In genomic region chr2:188235364-188235763, GRCh38 we compare ENCODE assay signal across 12 cellular contexts. TPM values are rescaled to one million over a fixed set of nuclear protein-coding genes. Genes with fewer than 3 reads are reported as not detected.
DNase-seq lines count a peak whose midpoint lies in the region; ATAC-seq and TF ChIP-seq lines count a peak whose summit lies in the region.
"Had no signal": no experiment of that assay in that cellular context is flagged by ENCODE, and none has a peak within 500 bp of the region (broad histone marks: within the 10 kb centered on the region; RNA-seq: fewer than 3 reads in every experiment).

No MANE protein-coding gene starts in this region.

- no peak overlapping the region for H3K27ac Mint-ChIP-seq in CD14-positive monocyte
- H3K27ac Mint-ChIP-seq: activated naive CD4-positive, alpha-beta T cell treated with anti-CD3 and anti-CD28 coated beads, Interleukin-2, amount 50 U/mL, for 24 hours; T-helper 1 cell treated with Interleukin-12 subunit alpha and Interleukin-12 subunit beta and Interleukin-4 antibody, amounts not matched to agents 30 μg/mL and 1 μg/mL, for 36 hours had no signal

- ATAC-seq in GM18502 (IDR thresholded peaks at IDR 0.05; ENCODE audit: poor library complexity, unreplicated experiment) (peak; percentile 93), GM19395 (IDR thresholded peaks at IDR 0.05; ENCODE audit: unreplicated experiment) (peak; percentile 86), HG03025 (IDR thresholded peaks at IDR 0.05; ENCODE audit: low FRiP score, unreplicated experiment) (peak; percentile 91)

- no peaks in the 10 kb centered on the region for H3K36me3 Mint-ChIP-seq in CD14-positive monocyte
- H3K36me3 Mint-ChIP-seq: activated naive CD4-positive, alpha-beta T cell treated with anti-CD3 and anti-CD28 coated beads, Interleukin-2, amount 50 U/mL, for 24 hours had no signal

- H3K9me3 ChIP-seq in MG63 = no peaks in the 10 kb centered on the region

- H3K4me3 ChIP-seq in MG63 = no peak overlapping the region

- intact Hi-C loops in CD14-positive monocyte (cut with micrococcal nuclease) = no loop called here

- no peak for TF ChIP-seq CTCF in CD14-positive monocyte (IDR thresholded peaks at IDR 0.05)

- no peak overlapping the region for H3K4me3 Mint-ChIP-seq in CD14-positive monocyte
- H3K4me3 Mint-ChIP-seq: activated naive CD4-positive, alpha-beta T cell treated with anti-CD3 and anti-CD28 coated beads, Interleukin-2, amount 50 U/mL, for 24 hours; T-helper 1 cell treated with Interleukin-12 subunit alpha and Interleukin-12 subunit beta and Interleukin-4 antibody, amounts not matched to agents 30 μg/mL and 1 μg/mL, for 36 hours had no signal

- no peaks in the 10 kb centered on the region for H3K4me1 Mint-ChIP-seq in CD14-positive monocyte
- H3K4me1 Mint-ChIP-seq: activated naive CD4-positive, alpha-beta T cell treated with anti-CD3 and anti-CD28 coated beads, Interleukin-2, amount 50 U/mL, for 24 hours had no signal

- no peaks in the 10 kb centered on the region for H3K36me3 ChIP-seq in MG63

- H3K27me3 Mint-ChIP-seq in CD14-positive monocyte (ENCODE audit: low read depth in 3 of 3) = no peaks in the 10 kb centered on the region
- H3K27me3 Mint-ChIP-seq: activated naive CD4-positive, alpha-beta T cell treated with anti-CD3 and anti-CD28 coated beads, Interleukin-2, amount 50 U/mL, for 24 hours had no signal

- peak; percentile 26 for DNase-seq in RPMI7951 (ENCODE audit: low read depth)
- no peak for DNase-seq in NCI-H2029 (lab: John Stamatoyannopoulos, UW)
- no peak for DNase-seq in NCI-H1092 treated with DMSO at 0.1 percent for 48 hours (lab: John Stamatoyannopoulos, UW)
- DNase-seq in MG63 = no peak
- no peak for DNase-seq in CD14-positive monocyte (ENCODE audit: low spot score)
- DNase-seq: KBM-7, NCI-H524 treated with DMSO at 0.1 percent for 48 hours had no signal

- H3K9me3 Mint-ChIP-seq in CD14-positive monocyte = peaks cover 0 to 25% (median 8%) of the 10 kb centered on the region in 7 donors

- H3K27me3 ChIP-seq in MG63 = no peaks in the 10 kb centered on the region

RNA-seq across cellular contexts. Expression of gene GULP1, which starts 56.3 kb away (rescaled TPM):
- 83.9 and 87.0 TPM in 2 replicates for total RNA-seq in RPMI7951 (2014; rRNA removed; shearing (Covaris generic))
- total RNA-seq in MG63 (2014; rRNA removed; shearing (Covaris generic); ENCODE audit: low replicate concordance) = 14.6 and 102 TPM in 2 replicates
- not detected for polyA plus RNA-seq in CD14-positive monocyte
